In genomic region chr2:151760139-151760650, GRCh38 we compare ENCODE assay signal across 16 cellular contexts. TPM values are rescaled to one million over a fixed set of nuclear protein-coding genes. Genes with fewer than 3 reads are reported as not detected.
DNase-seq lines count a peak whose midpoint lies in the region; ATAC-seq lines count a peak whose summit lies in the region.
"Had no signal": no experiment of that assay in that cellular context is flagged by ENCODE, and none has a peak within 500 bp of the region (broad histone marks: within the 10 kb centered on the region; RNA-seq: fewer than 3 reads in every experiment).

No MANE protein-coding gene starts in this region.

- H3K9ac ChIP-seq in mesendoderm (ENCODE audit: low read length): no peak overlapping the region

- H2BK15ac ChIP-seq in mesendoderm (replicated peaks; ENCODE audit: low read depth): no peak overlapping the region

- no peak overlapping the region for H4K8ac ChIP-seq in mesendoderm (ENCODE audit: low read depth, low read length)

- H3K4me3 ChIP-seq in mesendoderm (ENCODE audit: low read length): no peak overlapping the region

- ATAC-seq in left lobe of liver: no peak
- ATAC-seq in GM18520 (IDR thresholded peaks at IDR 0.05; ENCODE audit: unreplicated experiment): no peak

- H2BK120ac ChIP-seq in mesendoderm (ENCODE audit: low read depth, low read length): no peak overlapping the region

- H2AK5ac ChIP-seq in mesendoderm (ENCODE audit: low read length): no peak overlapping the region

- WGBS in mesendoderm (ENCODE audit: extremely low coverage, insufficient coverage, low lambda C conversion rate): no CpG with 5 or more reads among the region's 11 CpGs

- no peak overlapping the region for H3K23ac ChIP-seq in mesendoderm (ENCODE audit: low read length)

- H3K79me2 ChIP-seq in mesendoderm (ENCODE audit: control insufficient read depth, insufficient read depth, low read length): no peaks in the 10 kb centered on the region

- no peak overlapping the region for H3K27ac ChIP-seq in mesendoderm (ENCODE audit: low read depth, low read length)

- H3K4me2 ChIP-seq in mesendoderm (ENCODE audit: low read length): no peak overlapping the region

- DNase-seq in AG20443 (ENCODE audit: low spot score) (peak; percentile 17), NCI-H146 treated with DMSO at 0.1 percent for 48 hours (lab: John Stamatoyannopoulos, UW; ENCODE audit: unreplicated experiment) (peak; percentile 40), cerebellar nuclear complex (lab: John Stamatoyannopoulos, UW) (peak; percentile 64 to 85), mesendoderm (peak; percentile 88), NCI-H524 (lab: John Stamatoyannopoulos, UW) (no peak), left lobe of liver (ENCODE audit: low spot score) (no peak), UCSD-AML1 (lab: John Stamatoyannopoulos, UW; ENCODE audit: unreplicated experiment) (no peak)
- DNase-seq: activated CD4-positive, alpha-beta T cell treated with anti-CD3 and anti-CD28 coated beads for 4 hours; activated T-cell treated with anti-CD3 and anti-CD28 coated beads, Interleukin-2, amount 50 U/mL, for 48 hours; DMS79 treated with DMSO at 0.1 percent for 48 hours; hippocampal formation; mesenchymal stem cell; NCI-H2107; stimulated activated CD4-positive, alpha-beta T cell treated with anti-CD3 and anti-CD28 coated beads, Interleukin-4, amount 100 ng/mL, for 24 hours; stimulated activated naive CD4-positive, alpha-beta T cell had no signal

- H3K4me1 ChIP-seq in mesendoderm (ENCODE audit: control insufficient read depth, low read depth, low read length): no peaks in the 10 kb centered on the region

- no peaks in the 10 kb centered on the region for H3K36me3 ChIP-seq in mesendoderm (ENCODE audit: control insufficient read depth, insufficient read depth, low read length)

- no peaks in the 10 kb centered on the region for H3K79me1 ChIP-seq in mesendoderm (ENCODE audit: low read length)

- no peak overlapping the region for H2BK5ac ChIP-seq in mesendoderm (ENCODE audit: low read length)

- no peaks in the 10 kb centered on the region for H3K27me3 ChIP-seq in mesendoderm (ENCODE audit: insufficient read depth, low read length, poor library complexity)

- no peak overlapping the region for H3K18ac ChIP-seq in mesendoderm (ENCODE audit: low read length)

- no peak overlapping the region for H3K56ac ChIP-seq in mesendoderm (ENCODE audit: low read length)

- no peak overlapping the region for H4K5ac ChIP-seq in mesendoderm (ENCODE audit: low read length)

- H3K4ac ChIP-seq in mesendoderm (ENCODE audit: low read depth, low read length): no peak overlapping the region

RNA-seq across cellular contexts. Expression of gene NEB, which starts 25.9 kb away (rescaled TPM):
- polyA plus RNA-seq in mesendoderm (2013, experiment 1 of 2): 0.55 TPM
- polyA plus RNA-seq in mesendoderm (2013, experiment 2 of 2): 0.36 TPM
- 0.91 TPM for total RNA-seq in left lobe of liver

Comparison
In these comparisons a context has a peak if more than half of its experiments do, and no peak if none do; other contexts are left out.
1. DNase-seq: peak in AG20443 (single experiment), NCI-H146 treated with DMSO at 0.1 percent for 48 hours (single experiment), cerebellar nuclear complex (2 of 2) and mesendoderm (single experiment); none in NCI-H524 (0 of 2), left lobe of liver (single experiment) and UCSD-AML1 (single experiment).